12 cellular contexts compared by ENCODE assay signal in the genomic region with DNA sequence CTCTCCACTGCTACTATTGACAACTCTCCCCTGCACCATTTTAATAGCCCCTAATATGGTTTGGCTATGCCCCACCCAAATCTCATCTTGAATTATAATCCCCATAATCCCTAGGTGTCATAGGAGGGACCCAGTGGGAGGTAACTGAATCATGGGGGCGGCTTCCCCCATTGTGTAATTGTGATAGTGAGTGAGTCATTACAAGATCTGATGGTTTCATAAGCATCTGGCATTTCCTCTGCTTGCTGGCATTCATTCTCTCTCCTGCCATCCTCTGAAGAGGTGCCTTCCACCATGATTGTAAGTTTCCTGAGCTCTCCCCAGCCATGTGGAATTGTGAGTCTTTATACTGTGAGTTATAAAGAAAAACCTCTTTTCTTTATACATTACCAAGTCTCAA.
A peak's percentile ranks its signal among the peaks of the same experiment; 100 is the strongest.
DNase-seq lines count a peak whose midpoint lies in the region; ATAC-seq, FAIRE-seq and TF ChIP-seq lines count a peak whose summit lies in the region.
"Had no signal": no experiment of that assay in that cellular context is flagged by ENCODE, and none has a peak within 500 bp of the region (broad histone marks: within the 10 kb centered on the region; RNA-seq: fewer than 3 reads in every experiment).

No MANE protein-coding gene starts in this region.

- H3K27me3 Mint-ChIP-seq in astrocyte (ENCODE audit: low read depth, unreplicated experiment), result no peaks in the 10 kb centered on the region

- peak overlapping the region in 6 of 11 experiments; percentile 4 to 46 (median 40); a peak in 6 of 22 replicates for H3K27ac ChIP-seq in BLaER1 treated with 17β-estradiol and CSF1 and Interleukin-3, amounts not matched to agents 10 nM and 100 nM
- no peak overlapping the region for H3K27ac ChIP-seq in astrocyte (ENCODE audit: low read depth, low read length)

- H3K4me3 ChIP-seq in BLaER1 treated with 17β-estradiol and CSF1 and Interleukin-3, amounts not matched to agents 10 nM and 100 nM, result no peak overlapping the region
- no peak overlapping the region for H3K4me3 ChIP-seq in astrocyte (ENCODE audit: insufficient read depth, low read depth, low read length)

- H3K4me1 ChIP-seq in BLaER1 treated with 17β-estradiol and CSF1 and Interleukin-3, amounts not matched to agents 10 nM and 100 nM, result peaks cover 0 to 15% (median 9%) of the 10 kb centered on the region in 10 experiments; a peak in 10 of 20 replicates
- peaks cover 6% of the 10 kb centered on the region for H3K4me1 ChIP-seq in astrocyte (ENCODE audit: insufficient read depth, low read length)

- no peaks in the 10 kb centered on the region for H4K20me1 ChIP-seq in BLaER1 treated with 17β-estradiol and CSF1 and Interleukin-3, amounts not matched to agents 10 nM and 100 nM
- no peaks in the 10 kb centered on the region for H4K20me1 ChIP-seq in astrocyte (ENCODE audit: insufficient read depth, low read length)

- no peak overlapping the region for H3K9ac ChIP-seq in BLaER1 treated with 17β-estradiol and CSF1 and Interleukin-3, amounts not matched to agents 10 nM and 100 nM
- H3K9ac ChIP-seq in astrocyte (ENCODE audit: low read length), result no peak overlapping the region

- H3K4me3 Mint-ChIP-seq in astrocyte (ENCODE audit: unreplicated experiment), result no peak overlapping the region
- H3K4me3 Mint-ChIP-seq: dendritic cell treated with granulocyte-macrophage colony-stimulating factor and Interleukin-4, amounts not matched to agents 40 ng/mL and 50 ng/mL, for 4 days; stimulated activated naive CD8-positive, alpha-beta T cell treated with anti-CD3 and anti-CD28 coated beads, Interleukin-15, Interleukin-2, amounts not matched to agents 100 ng/mL and 50 ng/mL, for 24 hours had no signal

- H3K36me3 ChIP-seq in BLaER1 treated with 17β-estradiol and CSF1 and Interleukin-3, amounts not matched to agents 10 nM and 100 nM, result no peaks in the 10 kb centered on the region
- H3K36me3 ChIP-seq in astrocyte (ENCODE audit: insufficient read depth, low read length), result no peaks in the 10 kb centered on the region

- peak; percentile 34 for FAIRE-seq in astrocyte (lab: Jason Lieb, UNC)
- FAIRE-seq: H54 had no signal

- H3K9me3 Mint-ChIP-seq in astrocyte (ENCODE audit: unreplicated experiment), result peaks cover 7% of the 10 kb centered on the region

- H3K27ac Mint-ChIP-seq in astrocyte (ENCODE audit: unreplicated experiment), result no peak overlapping the region
- H3K27ac Mint-ChIP-seq: dendritic cell treated with granulocyte-macrophage colony-stimulating factor and Interleukin-4, amounts not matched to agents 40 ng/mL and 50 ng/mL, for 4 days; stimulated activated naive CD8-positive, alpha-beta T cell treated with anti-CD3 and anti-CD28 coated beads, Interleukin-15, Interleukin-2, amounts not matched to agents 100 ng/mL and 50 ng/mL, for 24 hours had no signal

- DNase-seq in astrocyte (ENCODE audit: low read depth), result peak; percentile 45
- peak; percentile 60 for DNase-seq in kidney tubule cell (ENCODE audit: low spot score)
- DNase-seq in activated effector memory CD4-positive, alpha-beta T cell treated with Interleukin-2 at 50 U/mL for 16 hours, result no peak
- DNase-seq: NCI-H1417 had no signal

- peak overlapping the region in 8 of 11 experiments; percentile 4 to 54 (median 30); a peak in 12 of 22 replicates for H3K4me2 ChIP-seq in BLaER1 treated with 17β-estradiol and CSF1 and Interleukin-3, amounts not matched to agents 10 nM and 100 nM
- no peak overlapping the region for H3K4me2 ChIP-seq in astrocyte (ENCODE audit: low read length)

- no peaks in the 10 kb centered on the region for H3K79me2 ChIP-seq in astrocyte (ENCODE audit: insufficient read depth, low read length)

- no peaks in the 10 kb centered on the region for H3K36me3 Mint-ChIP-seq in astrocyte (ENCODE audit: low read depth, unreplicated experiment)

- H2AFZ ChIP-seq in astrocyte (ENCODE audit: low read depth, low read length), result no peak overlapping the region

- no peak for TF ChIP-seq CTCF in astrocyte (IDR thresholded peaks at IDR 0.05; ENCODE audit: insufficient read depth, low read depth, low read length)

- no peaks in the 10 kb centered on the region for H3K4me1 Mint-ChIP-seq in astrocyte (ENCODE audit: low read depth, unreplicated experiment)

- H3K27me3 ChIP-seq in BLaER1 treated with 17β-estradiol and CSF1 and Interleukin-3, amounts not matched to agents 10 nM and 100 nM, result no peaks in the 10 kb centered on the region; a peak in 1 of 22 replicates
- no peaks in the 10 kb centered on the region for H3K27me3 ChIP-seq in astrocyte (ENCODE audit: insufficient read depth, low read length)

- peak; percentile 53 for ATAC-seq in HG03432 (IDR thresholded peaks at IDR 0.05; ENCODE audit: unreplicated experiment)
- ATAC-seq in GM19035 (IDR thresholded peaks at IDR 0.05; ENCODE audit: unreplicated experiment), result no peak
- ATAC-seq in HG02610 (IDR thresholded peaks at IDR 0.05; ENCODE audit: unreplicated experiment), result no peak
- ATAC-seq in HG02571 (IDR thresholded peaks at IDR 0.05; ENCODE audit: unreplicated experiment), result no peak

- peaks cover 0 to 51% (median 5%) of the 10 kb centered on the region in 11 experiments; a peak in 6 of 22 replicates for H3K9me3 ChIP-seq in BLaER1 treated with 17β-estradiol and CSF1 and Interleukin-3, amounts not matched to agents 10 nM and 100 nM (replicated peaks in 1 of 11)
- H3K9me3 ChIP-seq in astrocyte (ENCODE audit: insufficient read depth, low read depth, low read length), result no peaks in the 10 kb centered on the region
